Comparison of ENCODE assay signal across 28 cellular contexts in the genomic region with DNA sequence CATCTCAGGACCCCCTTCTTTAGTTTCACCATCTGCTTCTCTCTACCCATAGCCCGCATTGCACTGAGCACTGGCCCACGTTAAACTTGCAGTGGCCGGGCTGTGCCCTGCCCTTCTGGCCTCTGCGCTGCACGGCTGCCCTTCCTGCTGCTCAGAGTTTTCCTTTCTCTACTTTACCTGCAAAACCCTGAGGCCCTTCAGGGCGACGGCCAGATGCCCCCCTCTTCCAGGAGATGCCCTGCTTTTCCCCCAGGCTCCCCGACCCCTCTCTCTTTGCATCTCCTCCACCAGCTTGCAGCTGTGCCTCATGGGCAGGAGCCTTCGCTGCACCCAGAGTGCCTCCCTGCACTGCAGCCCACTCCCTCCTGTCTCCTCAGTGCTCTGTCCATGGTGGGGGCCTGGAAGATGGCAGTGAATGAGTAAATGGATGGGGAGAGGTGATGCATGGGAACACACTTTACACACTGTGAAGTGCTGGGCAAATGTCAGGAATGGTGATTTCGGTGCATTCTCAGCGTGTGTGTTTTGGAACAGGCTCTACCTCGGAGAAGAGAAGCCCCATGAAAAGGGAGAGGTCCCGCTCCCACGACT. TPM values are rescaled to one million over a fixed set of nuclear protein-coding genes. Genes with fewer than 3 reads are reported as not detected.
"Had no signal": no experiment of that assay in that cellular context is flagged by ENCODE, and none has a peak within 500 bp of the region (broad histone marks: within the 10 kb centered on the region; RNA-seq: fewer than 3 reads in every experiment).

No MANE protein-coding gene starts in this region.

- H3K27me3 Mint-ChIP-seq: activated CD4-positive, alpha-beta T cell treated with anti-CD3 and anti-CD28 coated beads for 36 hours had no signal

- H3K4me3 ChIP-seq: adrenal gland, K562, SJSA1 had no signal

- H3K27ac Mint-ChIP-seq: activated CD4-positive, alpha-beta memory T cell treated with anti-CD3 and anti-CD28 coated beads, Interleukin-2, amount 10 ng/mL, durations not matched to agents 7 days and 5 days; activated CD4-positive, alpha-beta T cell treated with anti-CD3 and anti-CD28 coated beads for 36 hours; activated naive CD8-positive, alpha-beta T cell treated with anti-CD3 and anti-CD28 coated beads, Interleukin-2, amount 10 ng/mL, durations not matched to agents 7 days and 5 days; activated T-helper 17 cell treated with anti-CD3 and anti-CD28 coated beads, Interleukin-2, amount 50 U/mL, for 72 hours; T-cell had no signal

- DNase-seq: activated CD4-positive, alpha-beta memory T cell treated with anti-CD3 and anti-CD28 coated beads, Interleukin-2, amount 10 ng/mL, durations not matched to agents 7 days and 5 days; activated CD4-positive, alpha-beta T cell treated with anti-CD3 and anti-CD28 coated beads for 36 hours; activated CD4-positive, alpha-beta T cell treated with anti-CD3 and anti-CD28 coated beads, Interleukin-2, amount 50 U/mL, for 1 hour; activated naive CD4-positive, alpha-beta T cell treated with anti-CD3 and anti-CD28 coated beads, Interleukin-2, amount 50 U/mL, for 16 hours; activated naive CD8-positive, alpha-beta T cell treated with anti-CD3 and anti-CD28 coated beads, Interleukin-2, amount 10 ng/mL, durations not matched to agents 7 days and 5 days; activated T-cell treated with anti-CD3 and anti-CD28 coated beads for 4 hours; activated T-cell treated with anti-CD3 and anti-CD28 coated beads, Interleukin-2, amount 50 U/mL, for 48 hours; adrenal gland; anterior cingulate cortex; central memory CD4-positive, alpha-beta T cell; Karpas-422; MM.1S; NCI-H1105 treated with DMSO at 0.1 percent for 48 hours; NCI-H1436 treated with DMSO at 0.1 percent for 48 hours; NCI-H187; NCI-H2081; NCI-H510A treated with DMSO at 0.1 percent for 48 hours; NCI-H69; NK-92 treated with Interleukin-12 subunit alpha and Interleukin-12 subunit beta, amount 100 ng/mL, for 24 hours; SHP77; T-cell; WERI-Rb-1 had no signal

- H3K4me3 Mint-ChIP-seq: activated CD4-positive, alpha-beta memory T cell treated with anti-CD3 and anti-CD28 coated beads, Interleukin-2, amount 10 ng/mL, durations not matched to agents 7 days and 5 days; activated CD4-positive, alpha-beta T cell treated with anti-CD3 and anti-CD28 coated beads for 36 hours; activated naive CD8-positive, alpha-beta T cell treated with anti-CD3 and anti-CD28 coated beads, Interleukin-2, amount 10 ng/mL, durations not matched to agents 7 days and 5 days; activated T-helper 17 cell treated with anti-CD3 and anti-CD28 coated beads, Interleukin-2, amount 50 U/mL, for 72 hours; T-cell had no signal

- H3K4me1 Mint-ChIP-seq: activated CD4-positive, alpha-beta memory T cell treated with anti-CD3 and anti-CD28 coated beads, Interleukin-2, amount 10 ng/mL, durations not matched to agents 7 days and 5 days; activated CD4-positive, alpha-beta T cell treated with anti-CD3 and anti-CD28 coated beads for 36 hours; activated naive CD8-positive, alpha-beta T cell treated with anti-CD3 and anti-CD28 coated beads, Interleukin-2, amount 10 ng/mL, durations not matched to agents 7 days and 5 days; activated T-helper 17 cell treated with anti-CD3 and anti-CD28 coated beads, Interleukin-2, amount 50 U/mL, for 72 hours; T-cell had no signal

- H3K4me1 ChIP-seq: adrenal gland, SJSA1 had no signal

- H3K36me3 Mint-ChIP-seq: activated naive CD8-positive, alpha-beta T cell treated with anti-CD3 and anti-CD28 coated beads, Interleukin-2, amount 10 ng/mL, durations not matched to agents 7 days and 5 days; T-cell had no signal

- H3K27ac ChIP-seq: adrenal gland, SJSA1, WERI-Rb-1 had no signal

- ATAC-seq: activated CD4-positive, alpha-beta T cell treated with anti-CD3 and anti-CD28 coated beads for 36 hours; activated T-helper 17 cell treated with anti-CD3 and anti-CD28 coated beads, Interleukin-2, amount 50 U/mL, for 72 hours; K562; T-cell had no signal

- FAIRE-seq: K562, RCC 7860 had no signal

- H3K9me3 Mint-ChIP-seq: activated CD4-positive, alpha-beta memory T cell treated with anti-CD3 and anti-CD28 coated beads, Interleukin-2, amount 10 ng/mL, durations not matched to agents 7 days and 5 days; activated naive CD8-positive, alpha-beta T cell treated with anti-CD3 and anti-CD28 coated beads, Interleukin-2, amount 10 ng/mL, durations not matched to agents 7 days and 5 days; activated T-helper 17 cell treated with anti-CD3 and anti-CD28 coated beads, Interleukin-2, amount 50 U/mL, for 72 hours; T-cell had no signal

- H3K9me3 ChIP-seq: adrenal gland, SJSA1 had no signal

- H3K36me3 ChIP-seq: adrenal gland, SJSA1, WERI-Rb-1 had no signal

- H3K27me3 ChIP-seq: adrenal gland, SJSA1 had no signal

RNA-seq across cellular contexts. Expression of gene NTSR2, which starts 53.8 kb away (rescaled TPM):
- total RNA-seq: activated CD4-positive, alpha-beta memory T cell treated with anti-CD3 and anti-CD28 coated beads, Interleukin-2, amount 10 ng/mL, durations not matched to agents 7 days and 5 days; activated CD4-positive, alpha-beta T cell treated with anti-CD3 and anti-CD28 coated beads for 36 hours; activated CD8-positive, alpha-beta memory T cell treated with anti-CD3 and anti-CD28 coated beads for 36 hours; activated naive CD8-positive, alpha-beta T cell treated with anti-CD3 and anti-CD28 coated beads, Interleukin-2, amount 10 ng/mL, durations not matched to agents 7 days and 5 days; activated T-helper 17 cell treated with anti-CD3 and anti-CD28 coated beads, Interleukin-2, amount 50 U/mL, for 72 hours; K562; SJSA1; T-cell; T-helper 2 cell treated with Interferon-gamma antibody and Interleukin-4, amounts not matched to agents 100 ng/mL and 5 ng/mL, for 36 hours had no signal
- polyA plus RNA-seq: K562 had no signal
